Comparison of ENCODE assay signal across 8 cellular contexts in genomic region chr19:52961981-52962380, GRCh38. TPM values are rescaled to one million over a fixed set of nuclear protein-coding genes. Genes with fewer than 3 reads are reported as not detected.
DNase-seq lines count a peak whose midpoint lies in the region; ATAC-seq and TF ChIP-seq lines count a peak whose summit lies in the region.

No MANE protein-coding gene starts in this region.

- 0 out of 2 replicates have a peak, but pooled peaks cover 6% of the 10 kb centered on the region for H3K4me1 ChIP-seq in HUES6 (ENCODE audit: control insufficient read depth, insufficient read depth, low read length)
- H3K4me1 ChIP-seq in mucosa of stomach (ENCODE audit: control insufficient read depth, insufficient read depth, low read length), result no peaks in the 10 kb centered on the region

- peaks cover 8% of the 10 kb centered on the region for H3K9me3 Mint-ChIP-seq in central memory CD8-positive, alpha-beta T cell

- intact Hi-C loops in head of caudate nucleus (cut with DNase I), result no loop called here

- peaks cover 40% of the 10 kb centered on the region for H3K9me3 ChIP-seq in AG04450 (ENCODE audit: control insufficient read depth, insufficient read depth, low read length)
- H3K9me3 ChIP-seq in HUES6 (ENCODE audit: control insufficient read depth, insufficient read depth, low read depth, low read length), result peaks cover 33% of the 10 kb centered on the region
- peaks cover 10% of the 10 kb centered on the region for H3K9me3 ChIP-seq in mucosa of stomach (ENCODE audit: control insufficient read depth, low read length)

- CTCF ChIA-PET in AG04450 (lab: Charles Lee), result no interaction called here

- H3K36me3 ChIP-seq in HUES6 (ENCODE audit: control insufficient read depth, insufficient read depth, low read length) (peaks cover 31% of the 10 kb centered on the region), mucosa of stomach (ENCODE audit: control insufficient read depth, insufficient read depth, low read length) (no peaks in the 10 kb centered on the region)

- POLR2A ChIA-PET in AG04450 (lab: Yijun Ruan, JAX), result interaction anchor here (0.6 kb wide), 1 partner anchor 9 kb away, joined by 4 read pairs; no protein-coding TSS in a partner anchor

- H3K9ac ChIP-seq in HUES6 (ENCODE audit: low read length) (peak overlapping the region; percentile 88), mucosa of stomach (ENCODE audit: low read length) (peak overlapping the region; percentile 82)

- H3K27me3 ChIP-seq in AG04450 (ENCODE audit: control insufficient read depth, insufficient read depth, low read length), result no peaks in the 10 kb centered on the region
- no peaks in the 10 kb centered on the region for H3K27me3 ChIP-seq in HUES6 (ENCODE audit: control insufficient read depth, insufficient read depth, low read length)
- H3K27me3 ChIP-seq in mucosa of stomach (ENCODE audit: control insufficient read depth, insufficient read depth, low read length), result no peaks in the 10 kb centered on the region

- no peaks in the 10 kb centered on the region for H3K27me3 Mint-ChIP-seq in central memory CD8-positive, alpha-beta T cell

- H3K36me3 Mint-ChIP-seq in central memory CD8-positive, alpha-beta T cell (ENCODE audit: insufficient read depth), result peaks cover 14% of the 10 kb centered on the region

- peak overlapping the region; percentile 84 for H3K27ac Mint-ChIP-seq in central memory CD8-positive, alpha-beta T cell (ENCODE audit: low read depth)

- H3K27ac ChIP-seq in AG04450 (ENCODE audit: low read depth, low read length) (peak overlapping the region; percentile 85), HUES6 (ENCODE audit: low read depth, low read length) (peak overlapping the region; percentile 52; the same call in 1 of the 2 replicates)

- DNase-seq in AG04450 (ENCODE audit: low read depth, low spot score) (no peak), head of caudate nucleus (no peak), NCI-H774 (lab: John Stamatoyannopoulos, UW) (no peak)
- no peak for DNase-seq in central memory CD8-positive, alpha-beta T cell (ENCODE audit: low spot score in 2 of 2)
- no peak for DNase-seq in activated CD4-positive, alpha-beta T cell treated with anti-CD3 and anti-CD28 coated beads, Interleukin-2, amount 50 U/mL, for 4 hours

- TF ChIP-seq CTCF in AG04450 (IDR thresholded peaks at IDR 0.05; ENCODE audit: low read depth, low read length), result no peak

- H3K4me3 ChIP-seq in AG04450 (ENCODE audit: low read depth, low read length) (peak overlapping the region; percentile 77), HUES6 (ENCODE audit: low read depth, low read length) (peak overlapping the region; percentile 82), mucosa of stomach (ENCODE audit: low read length) (peak overlapping the region; percentile 53)

- peak overlapping the region; percentile 87 for H3K4me3 Mint-ChIP-seq in central memory CD8-positive, alpha-beta T cell

- H3K4me1 Mint-ChIP-seq in central memory CD8-positive, alpha-beta T cell, result peaks cover 24% of the 10 kb centered on the region

- ATAC-seq in central memory CD8-positive, alpha-beta T cell (replicated peaks; ENCODE audit: extremely low read depth, poor library complexity, severe bottlenecking), result no peak
- no peak for ATAC-seq in HG03097 (IDR thresholded peaks at IDR 0.05; ENCODE audit: low FRiP score, unreplicated experiment)

RNA-seq across cellular contexts. Expression of gene ZNF816, which starts 0.7 kb away (rescaled TPM):
- polyA plus RNA-seq in AG04450 (2011; rRNA removed), result 4.7 and 6.3 TPM in 2 replicates
- 4.4 and 8.6 TPM in 2 replicates for polyA minus RNA-seq in AG04450 (2011; rRNA and poly(A)+ RNA removed)

RNA-seq across cellular contexts. Expression of gene ZNF888, which starts 38.8 kb away (rescaled TPM):
- polyA plus RNA-seq in AG04450 (2011; rRNA removed), result 1.9 and 2.2 TPM in 2 replicates
- polyA minus RNA-seq in AG04450 (2011; rRNA and poly(A)+ RNA removed), result 3.0 and 5.7 TPM in 2 replicates

RNA-seq across cellular contexts. Expression of gene ERVV-1, which starts 51.7 kb away (rescaled TPM):
- not detected in 2 replicates for polyA plus RNA-seq in AG04450 (2011; rRNA removed)
- polyA minus RNA-seq in AG04450 (2011; rRNA and poly(A)+ RNA removed), result not detected in 2 replicates
